8 cellular contexts compared by ENCODE assay signal in genomic region chr2:207334309-207334630, GRCh38.
A peak's percentile ranks its signal among the peaks of the same experiment; 100 is the strongest.
DNase-seq lines count a peak whose midpoint lies in the region; ATAC-seq, FAIRE-seq and TF ChIP-seq lines count a peak whose summit lies in the region.

No MANE protein-coding gene starts in this region.

- ATAC-seq in CD4-positive, CD25-positive, alpha-beta regulatory T cell (ENCODE audit: low read depth in 2 of 2): no peak
- ATAC-seq in HG02759 (IDR thresholded peaks at IDR 0.05; ENCODE audit: unreplicated experiment) (peak; percentile 13), GM12878 (peak; percentile 8), HG03354 (IDR thresholded peaks at IDR 0.05; ENCODE audit: poor library complexity, severe bottlenecking, unreplicated experiment) (no peak)

- peak overlapping the region in 2 of 4 donors; percentile 10 to 41 for H3K4me3 Mint-ChIP-seq in CD4-positive, CD25-positive, alpha-beta regulatory T cell

- no peak overlapping the region for H3K27ac ChIP-seq in CD4-positive, CD25-positive, alpha-beta regulatory T cell (ENCODE audit: insufficient read depth, low read length, poor library complexity, severe bottlenecking)
- peak overlapping the region; percentile 98 for H3K27ac ChIP-seq in GM12878 (ENCODE audit: control insufficient read depth, insufficient read depth)
- H3K27ac ChIP-seq in mesodermal cell (ENCODE audit: low read depth, low read length, severe bottlenecking): peak overlapping the region; percentile 97

- no peaks in the 10 kb centered on the region for H4K20me1 ChIP-seq in GM12878 (ENCODE audit: control insufficient read depth, insufficient read depth)

- RAD21 ChIA-PET in GM12878 (lab: Charles Lee; ENCODE audit: unreplicated experiment): interaction anchor here (0.8 to 4.4 kb wide), 10 partner anchors 9 to 191 kb away, joined by 3 to 33 read pairs (median 4); partner anchors contain the start of gene KLF7

- H3K4me1 Mint-ChIP-seq in CD4-positive, CD25-positive, alpha-beta regulatory T cell: peaks cover 0 to 47% (median 18%) of the 10 kb centered on the region in 4 donors

- peak overlapping the region; percentile 95 for H3K4me2 ChIP-seq in GM12878 (ENCODE audit: control insufficient read depth, insufficient read depth)

- no peaks in the 10 kb centered on the region for H3K27me3 ChIP-seq in CD4-positive, CD25-positive, alpha-beta regulatory T cell (ENCODE audit: control insufficient read depth, insufficient read depth, low read length)
- H3K27me3 ChIP-seq in GM12878 (replicated peaks in 1 of 2; ENCODE audit: control insufficient read depth in 2 of 2, insufficient read depth in 2 of 2, low read length in 1 of 2): no peaks in the 10 kb centered on the region

- BruUV-seq in GM12878 (replicated peaks; lab: Mats Ljungman, UMichigan): no TSS peak

- H3K36me3 Mint-ChIP-seq in CD4-positive, CD25-positive, alpha-beta regulatory T cell: no peaks in the 10 kb centered on the region

- peak overlapping the region in 2 of 3 donors; percentile 0 to 75 for H3K27ac Mint-ChIP-seq in CD4-positive, CD25-positive, alpha-beta regulatory T cell

- peaks cover 5% of the 10 kb centered on the region; the same call in 1 of the 2 replicates for H3K79me2 ChIP-seq in GM12878 (ENCODE audit: control insufficient read depth, insufficient read depth, low read length)

- H3K27me3 Mint-ChIP-seq in CD4-positive, CD25-positive, alpha-beta regulatory T cell: no peaks in the 10 kb centered on the region

- peak overlapping the region; percentile 73 for H3K9ac ChIP-seq in GM12878 (ENCODE audit: control insufficient read depth, insufficient read depth, low read length)

- TF ChIP-seq POLR2A in GM12878 (IDR thresholded peaks at IDR 0.05; ENCODE audit: low read depth, low read length): no peak

- H3K4me1 ChIP-seq in CD4-positive, CD25-positive, alpha-beta regulatory T cell (ENCODE audit: control insufficient read depth, insufficient read depth, low read length, poor library complexity, severe bottlenecking): peaks cover 5% of the 10 kb centered on the region
- peaks cover 64% of the 10 kb centered on the region for H3K4me1 ChIP-seq in GM12878 (ENCODE audit: control insufficient read depth, insufficient read depth, low read length)
- H3K4me1 ChIP-seq in mesodermal cell (ENCODE audit: control insufficient read depth, insufficient read depth, low read length, poor library complexity, severe bottlenecking): peaks cover 67% of the 10 kb centered on the region

- H3K4me3 ChIP-seq in CD4-positive, CD25-positive, alpha-beta regulatory T cell (ENCODE audit: low read depth, low read length): peak overlapping the region; percentile 28
- H3K4me3 ChIP-seq in GM12878: peak overlapping the region; percentile 46
- peak overlapping the region; percentile 18 for H3K4me3 ChIP-seq in mesodermal cell (ENCODE audit: extremely low read depth, insufficient read depth, low read length, poor library complexity, severe bottlenecking)

- intact Hi-C loops in GM12878 (cut with micrococcal nuclease; ENCODE audit: unreplicated experiment): loop anchor here (1.0 to 5.0 kb wide), 2 partner anchors 126 to 193 kb away; partner anchors contain the start of gene CREB1

- TF ChIP-seq EP300 in GM12878 (IDR thresholded peaks at IDR 0.05; ENCODE audit: borderline replicate concordance in 1 of 2, control insufficient read depth in 1 of 2, low read depth in 2 of 2, low read length in 2 of 2): no peak

- no peak for TF ChIP-seq CTCF in GM12878 (IDR thresholded peaks at IDR 0.05 in 2 of 3, conservative IDR thresholded peaks at IDR 0.05 in 1 of 3; ENCODE audit: control insufficient read depth in 2 of 3, extremely low read depth in 1 of 3, insufficient read depth in 1 of 3, low read depth in 3 of 3, low read length in 3 of 3)

- POLR2A ChIA-PET in GM12878 (lab: Charles Lee): interaction anchor here (0.6 to 2.9 kb wide), 9 partner anchors 8 to 199 kb away, joined by 3 to 11 read pairs (median 4); partner anchors contain the start of gene KLF7

- CTCF ChIA-PET in GM12878 (lab: Yijun Ruan, JAX): interaction anchor here (0.6 to 1.5 kb wide), 7 partner anchors 11 to 1636 kb away, joined by 3 to 6 read pairs (median 3); partner anchors contain the start of gene KLF7

- under 1% methylated on average over 7 of the region's 7 CpGs for WGBS in GM12878 (ENCODE audit: insufficient coverage, insufficient replicate concordance, low lambda C conversion rate, missing lambda C conversion rate)
- WGBS in mesodermal cell (ENCODE audit: insufficient coverage in 2 of 2), 2 experiments: 13 to 22% methylated on average over 6 of the region's 7 CpGs

- in situ Hi-C loops in GM12878 (cut with MboI): loop anchor here (25.0 kb wide), 1 partner anchor 1622 kb away; no protein-coding TSS in a partner anchor

- peak in 1 of 3 donors; percentile 17 for DNase-seq in CD4-positive, CD25-positive, alpha-beta regulatory T cell
- DNase-seq in GM12878 (ENCODE audit: low read depth, low spot score): no peak
- DNase-seq in mesenteric fat pad (ENCODE audit: low spot score): no peak
- DNase-seq in cerebellar cortex (ENCODE audit: low spot score): no peak
- DNase-seq in stimulated activated naive CD4-positive, alpha-beta T cell treated with Interleukin-2 at 50 U/mL for 16 hours (lab: John Stamatoyannopoulos, UW): no peak

- no peaks in the 10 kb centered on the region for H3K9me3 ChIP-seq in CD4-positive, CD25-positive, alpha-beta regulatory T cell (ENCODE audit: control insufficient read depth in 2 of 2, low read length in 2 of 2)
- H3K9me3 ChIP-seq in GM12878 (replicated peaks; ENCODE audit: control insufficient read depth, insufficient read depth, low read length) (no peaks in the 10 kb centered on the region), mesodermal cell (ENCODE audit: control insufficient read depth, low read length) (no peaks in the 10 kb centered on the region)

- H2AFZ ChIP-seq in GM12878 (ENCODE audit: control insufficient read depth, low read depth, low read length): peak overlapping the region; percentile 90

- TF ChIP-seq RAD21 in GM12878 (IDR thresholded peaks at IDR 0.05; ENCODE audit: insufficient read depth, low read depth, low read length): no peak

- no peaks in the 10 kb centered on the region for H3K36me3 ChIP-seq in CD4-positive, CD25-positive, alpha-beta regulatory T cell (ENCODE audit: control insufficient read depth, insufficient read depth, low read length)
- H3K36me3 ChIP-seq in GM12878 (ENCODE audit: control insufficient read depth in 2 of 2, insufficient read depth in 2 of 2, low read length in 1 of 2) (no peaks in the 10 kb centered on the region), mesodermal cell (ENCODE audit: control insufficient read depth, insufficient read depth, low read length) (no peaks in the 10 kb centered on the region)

- SMC1A ChIA-PET in GM12878 (lab: Charles Lee; ENCODE audit: uncharacterized antibody, unreplicated experiment): interaction anchor here (0.8 to 7.6 kb wide), 14 partner anchors 18 to 193 kb away, joined by 3 to 93 read pairs (median 3); no protein-coding TSS in a partner anchor

- no peaks in the 10 kb centered on the region for H3K9me3 Mint-ChIP-seq in CD4-positive, CD25-positive, alpha-beta regulatory T cell

- no peak for FAIRE-seq in GM12878 (lab: Jason Lieb, UNC)

TF ChIP-seq in GM12878, 131 proteins besides CTCF, POLR2A, EP300 and RAD21 (continues in another document):
- TF ChIP-seq, protein P1, sequence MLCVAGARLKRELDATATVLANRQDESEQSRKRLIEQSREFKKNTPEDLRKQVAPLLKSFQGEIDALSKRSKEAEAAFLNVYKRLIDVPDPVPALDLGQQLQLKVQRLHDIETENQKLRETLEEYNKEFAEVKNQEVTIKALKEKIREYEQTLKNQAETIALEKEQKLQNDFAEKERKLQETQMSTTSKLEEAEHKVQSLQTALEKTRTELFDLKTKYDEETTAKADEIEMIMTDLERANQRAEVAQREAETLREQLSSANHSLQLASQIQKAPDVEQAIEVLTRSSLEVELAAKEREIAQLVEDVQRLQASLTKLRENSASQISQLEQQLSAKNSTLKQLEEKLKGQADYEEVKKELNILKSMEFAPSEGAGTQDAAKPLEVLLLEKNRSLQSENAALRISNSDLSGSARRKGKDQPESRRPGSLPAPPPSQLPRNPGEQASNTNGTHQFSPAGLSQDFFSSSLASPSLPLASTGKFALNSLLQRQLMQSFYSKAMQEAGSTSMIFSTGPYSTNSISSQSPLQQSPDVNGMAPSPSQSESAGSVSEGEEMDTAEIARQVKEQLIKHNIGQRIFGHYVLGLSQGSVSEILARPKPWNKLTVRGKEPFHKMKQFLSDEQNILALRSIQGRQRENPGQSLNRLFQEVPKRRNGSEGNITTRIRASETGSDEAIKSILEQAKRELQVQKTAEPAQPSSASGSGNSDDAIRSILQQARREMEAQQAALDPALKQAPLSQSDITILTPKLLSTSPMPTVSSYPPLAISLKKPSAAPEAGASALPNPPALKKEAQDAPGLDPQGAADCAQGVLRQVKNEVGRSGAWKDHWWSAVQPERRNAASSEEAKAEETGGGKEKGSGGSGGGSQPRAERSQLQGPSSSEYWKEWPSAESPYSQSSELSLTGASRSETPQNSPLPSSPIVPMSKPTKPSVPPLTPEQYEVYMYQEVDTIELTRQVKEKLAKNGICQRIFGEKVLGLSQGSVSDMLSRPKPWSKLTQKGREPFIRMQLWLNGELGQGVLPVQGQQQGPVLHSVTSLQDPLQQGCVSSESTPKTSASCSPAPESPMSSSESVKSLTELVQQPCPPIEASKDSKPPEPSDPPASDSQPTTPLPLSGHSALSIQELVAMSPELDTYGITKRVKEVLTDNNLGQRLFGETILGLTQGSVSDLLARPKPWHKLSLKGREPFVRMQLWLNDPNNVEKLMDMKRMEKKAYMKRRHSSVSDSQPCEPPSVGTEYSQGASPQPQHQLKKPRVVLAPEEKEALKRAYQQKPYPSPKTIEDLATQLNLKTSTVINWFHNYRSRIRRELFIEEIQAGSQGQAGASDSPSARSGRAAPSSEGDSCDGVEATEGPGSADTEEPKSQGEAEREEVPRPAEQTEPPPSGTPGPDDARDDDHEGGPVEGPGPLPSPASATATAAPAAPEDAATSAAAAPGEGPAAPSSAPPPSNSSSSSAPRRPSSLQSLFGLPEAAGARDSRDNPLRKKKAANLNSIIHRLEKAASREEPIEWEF (IDR thresholded peaks at IDR 0.05; ENCODE audit: insufficient replicate concordance, low read depth, low read length): peak; percentile 36
- peak; percentile 76 for TF ChIP-seq CREB1 (IDR thresholded peaks at IDR 0.05; ENCODE audit: low read depth)

Comparison
In these comparisons a context has a peak if more than half of its experiments do, and no peak if none do; other contexts are left out.
1. ATAC-seq: peak in HG02759 (single experiment) and GM12878 (single experiment); none in CD4-positive, CD25-positive, alpha-beta regulatory T cell (0 of 2) and HG03354 (single experiment).
2. Peak in every context shown above with its lines, with median percentiles within 50 percentile points of each other: H3K4me3 ChIP-seq.